ENCODE assay signal across 1 cellular context in genomic region chr11:72240461-72241289, GRCh38.
TF ChIP-seq lines count a peak whose summit lies in the region.

No MANE protein-coding gene starts in this region.

TF ChIP-seq in SK-N-SH, 30 proteins besides CTCF, POLR2A, EP300 and RAD21 (continued from another document):
- TF ChIP-seq, protein P1, sequence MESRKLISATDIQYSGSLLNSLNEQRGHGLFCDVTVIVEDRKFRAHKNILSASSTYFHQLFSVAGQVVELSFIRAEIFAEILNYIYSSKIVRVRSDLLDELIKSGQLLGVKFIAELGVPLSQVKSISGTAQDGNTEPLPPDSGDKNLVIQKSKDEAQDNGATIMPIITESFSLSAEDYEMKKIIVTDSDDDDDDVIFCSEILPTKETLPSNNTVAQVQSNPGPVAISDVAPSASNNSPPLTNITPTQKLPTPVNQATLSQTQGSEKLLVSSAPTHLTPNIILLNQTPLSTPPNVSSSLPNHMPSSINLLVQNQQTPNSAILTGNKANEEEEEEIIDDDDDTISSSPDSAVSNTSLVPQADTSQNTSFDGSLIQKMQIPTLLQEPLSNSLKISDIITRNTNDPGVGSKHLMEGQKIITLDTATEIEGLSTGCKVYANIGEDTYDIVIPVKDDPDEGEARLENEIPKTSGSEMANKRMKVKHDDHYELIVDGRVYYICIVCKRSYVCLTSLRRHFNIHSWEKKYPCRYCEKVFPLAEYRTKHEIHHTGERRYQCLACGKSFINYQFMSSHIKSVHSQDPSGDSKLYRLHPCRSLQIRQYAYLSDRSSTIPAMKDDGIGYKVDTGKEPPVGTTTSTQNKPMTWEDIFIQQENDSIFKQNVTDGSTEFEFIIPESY (IDR thresholded peaks at IDR 0.05; ENCODE audit: borderline replicate concordance, low read depth), result no peak
- no peak for TF ChIP-seq SIN3A (IDR thresholded peaks at IDR 0.05; ENCODE audit: borderline replicate concordance, low read depth, low read length)
